In the genomic region with DNA sequence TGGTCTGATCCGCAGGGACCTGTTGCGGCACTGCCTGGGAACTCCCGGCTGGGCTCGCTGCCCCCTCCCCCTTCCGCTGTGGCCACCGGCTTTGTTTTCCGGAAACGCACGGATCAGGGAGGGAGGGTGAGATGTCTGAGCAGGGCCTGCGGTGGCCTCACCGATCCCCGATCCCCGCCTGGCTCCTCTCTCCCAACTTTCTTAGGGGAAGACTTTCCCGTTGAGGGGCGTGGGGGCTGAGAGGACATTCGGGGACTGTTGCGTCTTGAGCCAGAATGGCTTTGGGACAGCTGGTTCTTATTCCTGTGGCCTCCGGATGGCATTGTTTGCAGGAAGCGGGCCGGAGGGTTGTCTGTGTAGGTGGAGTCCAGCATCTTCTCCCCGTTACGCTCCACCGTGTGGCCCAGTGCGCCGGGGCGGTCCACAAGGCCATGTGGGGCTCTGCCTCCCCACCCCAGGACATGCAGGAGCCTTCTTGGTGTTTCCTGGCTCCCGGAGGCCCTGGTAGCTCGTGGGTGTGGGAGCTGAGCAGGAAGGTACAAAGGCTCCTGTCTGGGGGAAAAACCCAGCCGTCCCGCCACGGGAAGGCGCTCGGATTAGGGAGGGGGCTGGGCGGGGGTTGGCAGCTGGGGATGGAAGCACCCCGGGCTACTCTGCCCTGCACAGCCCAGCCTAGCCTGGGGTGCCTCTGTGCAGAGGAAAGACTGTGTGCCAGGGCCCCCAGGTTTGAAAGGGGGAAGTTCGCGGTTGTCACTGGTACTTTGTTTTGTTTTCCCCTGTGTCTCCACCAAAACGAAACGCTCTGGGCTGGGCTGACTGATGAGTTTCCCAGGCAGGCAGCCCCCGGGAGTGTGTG, we compare ENCODE assay signal across 1 cellular context.
A peak's percentile ranks its signal among the peaks of the same experiment; 100 is the strongest.
TF ChIP-seq lines count a peak whose summit lies in the region.

No MANE protein-coding gene starts in this region.

TF ChIP-seq in H1, 55 proteins besides CTCF, POLR2A, EP300 and RAD21:
- TF ChIP-seq, protein P1, sequence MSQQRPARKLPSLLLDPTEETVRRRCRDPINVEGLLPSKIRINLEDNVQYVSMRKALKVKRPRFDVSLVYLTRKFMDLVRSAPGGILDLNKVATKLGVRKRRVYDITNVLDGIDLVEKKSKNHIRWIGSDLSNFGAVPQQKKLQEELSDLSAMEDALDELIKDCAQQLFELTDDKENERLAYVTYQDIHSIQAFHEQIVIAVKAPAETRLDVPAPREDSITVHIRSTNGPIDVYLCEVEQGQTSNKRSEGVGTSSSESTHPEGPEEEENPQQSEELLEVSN (IDR thresholded peaks at IDR 0.05): no peak
- TF ChIP-seq SIN3A (conservative IDR thresholded peaks at IDR 0.05 in 1 of 2, IDR thresholded peaks at IDR 0.05 in 1 of 2; ENCODE audit: low read depth in 1 of 2, low read length in 2 of 2) (peak; percentile 69 to 90; a peak in 3 of 4 replicates), SIX5 (IDR thresholded peaks at IDR 0.05; ENCODE audit: low read depth, low read length) (no peak), POLR2AphosphoS5 (IDR thresholded peaks at IDR 0.05; ENCODE audit: low read depth, low read length) (no peak), ASH2L (IDR thresholded peaks at IDR 0.05; ENCODE audit: low read length) (peak; percentile 37), GABPA (IDR thresholded peaks at IDR 0.05; ENCODE audit: borderline replicate concordance, insufficient read depth, low read length) (peak; percentile 79; the same call in 1 of the 2 replicates), KDM4A (IDR thresholded peaks at IDR 0.05; ENCODE audit: low read depth, low read length, severe bottlenecking) (peak; percentile 36), SP1 (IDR thresholded peaks at IDR 0.05; ENCODE audit: low read depth, low read length) (0 out of 2 replicates have a peak, but pooled peaks have one; percentile 28), RBBP5 (IDR thresholded peaks at IDR 0.05; ENCODE audit: borderline replicate concordance, low read depth, low read length) (peak; percentile 59; the same call in 1 of the 2 replicates), YY1 (IDR thresholded peaks at IDR 0.05; ENCODE audit: low read depth, low read length) (no peak), TAF1 (IDR thresholded peaks at IDR 0.05; ENCODE audit: low read depth, low read length) (no peak)
- TF ChIP-seq, protein P2, sequence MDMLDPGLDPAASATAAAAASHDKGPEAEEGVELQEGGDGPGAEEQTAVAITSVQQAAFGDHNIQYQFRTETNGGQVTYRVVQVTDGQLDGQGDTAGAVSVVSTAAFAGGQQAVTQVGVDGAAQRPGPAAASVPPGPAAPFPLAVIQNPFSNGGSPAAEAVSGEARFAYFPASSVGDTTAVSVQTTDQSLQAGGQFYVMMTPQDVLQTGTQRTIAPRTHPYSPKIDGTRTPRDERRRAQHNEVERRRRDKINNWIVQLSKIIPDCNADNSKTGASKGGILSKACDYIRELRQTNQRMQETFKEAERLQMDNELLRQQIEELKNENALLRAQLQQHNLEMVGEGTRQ (IDR thresholded peaks at IDR 0.05; ENCODE audit: low read length): no peak
